Comparison of ENCODE assay signal across 8 cellular contexts in the genomic region with DNA sequence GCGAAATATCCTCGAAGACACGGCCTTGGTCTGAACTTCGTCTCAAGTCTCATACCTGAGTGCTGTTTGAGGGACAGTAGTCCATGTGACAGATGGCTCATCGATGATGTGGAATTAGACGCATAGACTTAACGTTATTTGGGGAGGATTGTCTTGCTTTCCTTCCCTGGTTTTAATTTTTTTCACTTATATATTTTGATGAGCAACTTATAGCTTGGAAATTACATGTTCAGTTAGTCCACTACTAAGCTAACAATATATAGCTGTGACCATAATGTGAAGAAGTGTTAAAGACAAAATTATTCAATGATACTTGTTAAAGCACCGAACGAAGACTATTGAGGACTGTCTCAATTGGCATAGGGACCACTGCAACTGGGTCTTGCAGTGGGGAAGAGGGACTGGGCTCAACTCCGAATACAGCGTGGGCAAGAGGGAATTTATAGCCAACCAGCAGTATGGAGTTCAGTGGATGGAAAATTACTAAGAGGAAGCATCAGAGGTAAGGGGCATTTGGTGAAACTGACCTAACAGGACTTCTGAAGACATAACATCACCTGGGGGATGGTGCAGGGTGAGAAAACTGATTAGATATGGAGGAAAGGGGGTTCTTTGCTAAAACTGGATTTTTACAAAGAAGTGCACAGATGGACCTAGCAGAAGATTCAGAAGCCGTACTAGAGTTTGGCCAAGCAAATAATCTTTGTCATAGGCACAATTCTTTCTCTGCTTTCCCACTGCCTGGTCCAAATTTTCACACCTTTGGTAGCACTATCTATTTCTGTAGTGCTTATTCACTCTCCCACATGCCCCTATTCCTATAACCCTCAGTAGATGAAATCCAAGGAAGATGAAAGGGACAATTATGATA. TPM values are rescaled to one million over a fixed set of nuclear protein-coding genes. Genes with fewer than 3 reads are reported as not detected.
DNase-seq lines count a peak whose midpoint lies in the region; ATAC-seq, FAIRE-seq and TF ChIP-seq lines count a peak whose summit lies in the region.

No MANE protein-coding gene starts in this region.

- 53% methylated on average over 12 of the region's 12 CpGs for WGBS in heart right ventricle, 2 donors

- H3K9ac ChIP-seq in skeletal muscle tissue (ENCODE audit: low read depth in 1 of 3, low read length in 3 of 3): peak overlapping the region; percentile 81 to 93 (median 86)

- H3K27ac ChIP-seq in VCaP: peak overlapping the region; percentile 87
- peak overlapping the region; percentile 73 to 95 (median 92) for H3K27ac ChIP-seq in heart right ventricle
- H3K27ac ChIP-seq in skeletal muscle tissue (ENCODE audit: low read depth, low read length): peak overlapping the region; percentile 90

- DNase-seq in activated naive CD4-positive, alpha-beta T cell treated with anti-CD3 and anti-CD28 coated beads for 36 hours: no peak
- DNase-seq in activated naive CD4-positive, alpha-beta T cell (lab: John Stamatoyannopoulos, UW): no peak
- DNase-seq in heart right ventricle: no peak
- DNase-seq in cortex of kidney (lab: John Stamatoyannopoulos, UW): no peak
- no peak for DNase-seq in GM12891 (ENCODE audit: insufficient read length, low spot score)

- peak overlapping the region; percentile 91 for H3K4me3 Mint-ChIP-seq in activated naive CD4-positive, alpha-beta T cell treated with anti-CD3 and anti-CD28 coated beads for 36 hours

- no peaks in the 10 kb centered on the region for H3K9me3 Mint-ChIP-seq in activated naive CD4-positive, alpha-beta T cell treated with anti-CD3 and anti-CD28 coated beads for 36 hours

- peaks cover 4% of the 10 kb centered on the region for H3K36me3 Mint-ChIP-seq in activated naive CD4-positive, alpha-beta T cell treated with anti-CD3 and anti-CD28 coated beads for 36 hours (ENCODE audit: low read depth)

- H3K27me3 Mint-ChIP-seq in activated naive CD4-positive, alpha-beta T cell treated with anti-CD3 and anti-CD28 coated beads for 36 hours (ENCODE audit: low read depth): no peaks in the 10 kb centered on the region

- peak overlapping the region; percentile 88 for H3K27ac Mint-ChIP-seq in activated naive CD4-positive, alpha-beta T cell treated with anti-CD3 and anti-CD28 coated beads for 36 hours

- H3K4me3 ChIP-seq in heart right ventricle (peak overlapping the region; percentile 60 to 98 (median 79)), skeletal muscle tissue (ENCODE audit: low read length in 3 of 3) (peak overlapping the region; percentile 86 to 95 (median 89))

- peaks cover 0 to 4% (median 0%) of the 10 kb centered on the region in 9 donors for H3K36me3 ChIP-seq in heart right ventricle
- no peaks in the 10 kb centered on the region for H3K36me3 ChIP-seq in skeletal muscle tissue (ENCODE audit: control insufficient read depth in 3 of 3, insufficient read depth in 3 of 3, low read length in 3 of 3)

- intact Hi-C loops in activated naive CD4-positive, alpha-beta T cell treated with anti-CD3 and anti-CD28 coated beads for 36 hours (cut with micrococcal nuclease): loop anchor here (1.0 to 5.0 kb wide), 20 partner anchors 7 to 900 kb away; a partner anchor contains a TSS
- intact Hi-C loops in heart right ventricle (cut with DNase I): loop anchor here in 9 of 10 donors (1.0 to 10.0 kb wide), 12 partner anchors 76 to 292 kb away; a partner anchor contains a TSS

- H3K27me3 ChIP-seq in heart right ventricle: no peaks in the 10 kb centered on the region
- no peaks in the 10 kb centered on the region for H3K27me3 ChIP-seq in skeletal muscle tissue (ENCODE audit: control insufficient read depth in 3 of 3, insufficient read depth in 3 of 3, low read length in 3 of 3)

- peak in 4 of 8 donors; percentile 13 to 56 (median 30) for ATAC-seq in heart right ventricle
- ATAC-seq in HG03139 (IDR thresholded peaks at IDR 0.05; ENCODE audit: unreplicated experiment): no peak

- FAIRE-seq in GM12891 (lab: Jason Lieb, UNC): no peak

- TF ChIP-seq POLR2A in GM12891 (IDR thresholded peaks at IDR 0.05; ENCODE audit: low read depth, low read length): no peak

- CTCF ChIA-PET in activated naive CD4-positive, alpha-beta T cell treated with anti-CD3 and anti-CD28 coated beads for 36 hours (lab: Charles Lee): interaction anchor here (0.5 to 7.9 kb wide), 28 partner anchors 8 to 1212 kb away, joined by 3 to 95 read pairs (median 3); a partner anchor contains a TSS

- TF ChIP-seq CTCF in VCaP (conservative IDR thresholded peaks at IDR 0.05): no peak
- TF ChIP-seq CTCF in heart right ventricle (IDR thresholded peaks at IDR 0.05): no peak

- peaks cover 42% of the 10 kb centered on the region for H3K4me1 Mint-ChIP-seq in activated naive CD4-positive, alpha-beta T cell treated with anti-CD3 and anti-CD28 coated beads for 36 hours (ENCODE audit: low read depth)

- H3K9me3 ChIP-seq in heart right ventricle (no peaks in the 10 kb centered on the region), skeletal muscle tissue (ENCODE audit: control insufficient read depth in 3 of 3, low read length in 3 of 3) (no peaks in the 10 kb centered on the region)

- H3K4me1 ChIP-seq in heart right ventricle (peaks cover 0 to 52% (median 39%) of the 10 kb centered on the region in 9 donors), skeletal muscle tissue (ENCODE audit: control insufficient read depth in 3 of 3, insufficient read depth in 3 of 3, low read length in 3 of 3) (peaks cover 10 to 28% (median 20%) of the 10 kb centered on the region in 3 donors)

TF ChIP-seq in GM12891, 5 proteins besides CTCF, POLR2A, EP300 and RAD21:
- TF ChIP-seq TAF1 (IDR thresholded peaks at IDR 0.05; ENCODE audit: low read depth, low read length) (no peak), SPI1 (IDR thresholded peaks at IDR 0.05; ENCODE audit: low read depth, low read length) (no peak), POU2F2 (IDR thresholded peaks at IDR 0.05; ENCODE audit: low read depth, low read length) (no peak), PAX5 (IDR thresholded peaks at IDR 0.05; ENCODE audit: insufficient read depth, low read length, severe bottlenecking) (no peak), POLR2AphosphoS5 (IDR thresholded peaks at IDR 0.05; ENCODE audit: low read depth, low read length) (no peak)

RNA-seq across cellular contexts. Expression of a gene that starts 0.9 kb away (rescaled TPM):
- total RNA-seq in activated naive CD4-positive, alpha-beta T cell treated with anti-CD3 and anti-CD28 coated beads for 36 hours: 10 to 100 TPM; 39.1 to 42.8 TPM
- total RNA-seq in heart right ventricle: 10 to 100 TPM; 16.3 to 29.3 (median 23.7) TPM
- 10 to 100 TPM in 1 of 2 donors, 1 to 10 TPM in 1; 8.6 to 11.5 TPM for polyA plus RNA-seq in heart right ventricle
- 31.8 TPM for total RNA-seq in skeletal muscle tissue
- 45.9 TPM for polyA plus RNA-seq in GM12891 (2012; ENCODE audit: low read depth, missing spikeins)

RNA-seq across cellular contexts. Expression of a gene that starts 7.3 kb away (rescaled TPM):
- total RNA-seq in activated naive CD4-positive, alpha-beta T cell treated with anti-CD3 and anti-CD28 coated beads for 36 hours: 10 to 100 TPM; 23.7 to 23.9 TPM
- 10 to 100 TPM; 42.5 to 60.8 (median 52.0) TPM for total RNA-seq in heart right ventricle
- 10 to 100 TPM; 29.9 to 30.9 TPM for polyA plus RNA-seq in heart right ventricle
- 39.1 TPM for total RNA-seq in skeletal muscle tissue
- 15.8 TPM for polyA plus RNA-seq in GM12891 (2012; ENCODE audit: low read depth, missing spikeins)
